ENCODE assay signal across 9 cellular contexts in the genomic region with DNA sequence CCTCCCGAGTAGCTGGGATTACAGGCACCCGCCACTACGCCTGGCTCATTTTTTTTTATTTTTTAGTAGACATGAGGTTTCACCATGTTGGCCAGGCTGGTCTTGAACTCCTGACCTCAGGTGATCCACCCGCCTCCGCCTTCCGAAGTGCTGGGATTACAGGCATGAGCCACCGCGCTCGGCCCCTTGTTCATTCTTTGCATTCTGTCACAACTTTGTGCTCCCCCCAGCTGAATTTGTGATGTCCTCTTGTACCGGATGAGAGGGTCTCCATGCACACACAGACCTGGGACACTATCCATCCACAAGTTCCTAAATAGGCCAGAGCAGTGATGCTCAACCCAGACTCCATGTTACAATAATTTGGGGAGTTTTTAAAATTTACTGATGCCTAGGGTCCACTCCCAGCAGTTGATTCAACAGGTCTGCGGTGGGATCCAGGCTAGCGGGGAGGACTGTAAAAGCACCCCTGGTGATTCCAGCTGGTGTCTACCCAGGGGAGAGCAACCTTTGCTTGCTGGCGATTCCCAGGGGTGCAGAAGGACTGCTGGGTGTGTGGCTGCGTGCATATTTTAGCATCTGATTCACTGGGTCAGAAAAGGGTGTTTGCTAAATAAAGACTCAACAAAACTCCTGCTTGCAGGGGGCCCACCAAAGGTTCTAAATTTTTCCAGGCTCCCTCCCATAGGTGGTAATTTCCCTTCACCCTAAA. TPM values are rescaled to one million over a fixed set of nuclear protein-coding genes. Genes with fewer than 3 reads are reported as not detected.
DNase-seq lines count a peak whose midpoint lies in the region; ATAC-seq and TF ChIP-seq lines count a peak whose summit lies in the region.
"Had no signal": no experiment of that assay in that cellular context is flagged by ENCODE, and none has a peak within 500 bp of the region (broad histone marks: within the 10 kb centered on the region; RNA-seq: fewer than 3 reads in every experiment).

No MANE protein-coding gene starts in this region.

- no peaks in the 10 kb centered on the region for H3K27me3 ChIP-seq in Peyer's patch
- H3K27me3 ChIP-seq in gastrocnemius medialis: no peaks in the 10 kb centered on the region

- in situ Hi-C loops in gastrocnemius medialis (cut with MboI; ENCODE audit: low sequenced_read_pairs in 4 of 4) (loop anchor here in 1 of 4 donors (10.0 kb wide), 1 partner anchor 205 kb away; no protein-coding TSS in a partner anchor), GM13977 (cut with MboI; ENCODE audit: low pct_unique_long_range_greater_than_20kb, low sequenced_read_pairs, unreplicated experiment) (loop anchor here (10.0 kb wide), 1 partner anchor 215 kb away; no protein-coding TSS in a partner anchor)

- H3K9me3 ChIP-seq in Peyer's patch: no peaks in the 10 kb centered on the region
- no peaks in the 10 kb centered on the region for H3K9me3 ChIP-seq in gastrocnemius medialis

- H3K4me1 ChIP-seq in Peyer's patch (peaks cover 3 to 57% (median 13%) of the 10 kb centered on the region in 4 donors), gastrocnemius medialis (peaks cover 24 to 48% of the 10 kb centered on the region in 2 donors)

- peak overlapping the region; percentile 43 to 92 (median 70) for H3K4me3 ChIP-seq in Peyer's patch
- H3K4me3 ChIP-seq in gastrocnemius medialis: peak overlapping the region; percentile 38 to 58 (median 52)

- ATAC-seq in gastrocnemius medialis (no peak), HG03039 (IDR thresholded peaks at IDR 0.05; ENCODE audit: unreplicated experiment) (no peak), HG02885 (IDR thresholded peaks at IDR 0.05; ENCODE audit: poor library complexity, unreplicated experiment) (no peak)

- TF ChIP-seq POLR2A in Peyer's patch (IDR thresholded peaks at IDR 0.05) (no peak), gastrocnemius medialis (IDR thresholded peaks at IDR 0.05) (no peak)

- H3K36me3 ChIP-seq in Peyer's patch: no peaks in the 10 kb centered on the region
- no peaks in the 10 kb centered on the region for H3K36me3 ChIP-seq in gastrocnemius medialis

- intact Hi-C loops in gastrocnemius medialis (cut with DNase I; ENCODE audit: low total_unique reads): no loop called here

- H3K27ac ChIP-seq in Peyer's patch (peak overlapping the region; percentile 91 to 99 (median 96)), gastrocnemius medialis (peak overlapping the region; percentile 89 to 98 (median 97))

- TF ChIP-seq CTCF in Peyer's patch (IDR thresholded peaks at IDR 0.05) (no peak), gastrocnemius medialis (IDR thresholded peaks at IDR 0.05 in 4 of 5, conservative IDR thresholded peaks at IDR 0.05 in 1 of 5) (no peak), GM13977 (IDR thresholded peaks at IDR 0.05; ENCODE audit: extremely low read depth, insufficient read depth, missing control alignments) (no peak)

- peak; percentile 55 for DNase-seq in GM03348 (ENCODE audit: low spot score)
- DNase-seq in Peyer's patch: no peak
- DNase-seq in fibroblast of gingiva (ENCODE audit: low read depth): peak; percentile 45
- no peak for DNase-seq in gastrocnemius medialis
- DNase-seq in GM13977 (ENCODE audit: low spot score): no peak
- DNase-seq in OCI-M2 (lab: John Stamatoyannopoulos, UW; ENCODE audit: unreplicated experiment): no peak
- DNase-seq: NCI-H187 treated with DMSO at 0.1 percent for 48 hours had no signal

RNA-seq across cellular contexts. Expression of a gene that starts 1.0 kb away (rescaled TPM):
- 10 to 100 TPM; 27.6 to 80.0 (median 29.4) TPM for total RNA-seq in Peyer's patch
- total RNA-seq in gastrocnemius medialis: 10 to 100 TPM; 13.3 to 22.5 (median 18.0) TPM

RNA-seq across cellular contexts. Expression of a gene that starts 5.9 kb away (rescaled TPM):
- total RNA-seq in Peyer's patch (under 1 TPM in 2 of 4 donors, not detected in 2; 0.27 to 0.38 TPM), gastrocnemius medialis (1 to 10 TPM in 1 of 4 donors, not detected in 3; 3.0 TPM)

RNA-seq across cellular contexts. Expression of a gene that starts 10.9 kb away (rescaled TPM):
- total RNA-seq in Peyer's patch (10 to 100 TPM; 19.1 to 45.4 (median 28.3) TPM), gastrocnemius medialis (10 to 100 TPM; 14.1 to 26.2 (median 23.1) TPM)

RNA-seq across cellular contexts. Expression of a gene that starts 11.0 kb away (rescaled TPM):
- total RNA-seq in Peyer's patch (10 to 100 TPM; 22.3 to 69.5 (median 38.6) TPM), gastrocnemius medialis (10 to 100 TPM; 13.3 to 19.9 (median 17.8) TPM)

RNA-seq across cellular contexts. Expression of a gene that starts 11.6 kb away (rescaled TPM):
- 10 to 100 TPM in 3 of 4 donors, 1 to 10 TPM in 1; 5.8 to 19.8 (median 17.5) TPM for total RNA-seq in Peyer's patch
- 10 to 100 TPM; 38.5 to 72.7 (median 51.5) TPM for total RNA-seq in gastrocnemius medialis

Comparison
In these comparisons a context has a peak if more than half of its experiments do, and no peak if none do; other contexts are left out.
1. DNase-seq: peak in GM03348 (single experiment) and fibroblast of gingiva (single experiment); none in Peyer's patch (0 of 3), gastrocnemius medialis (0 of 2), GM13977 (single experiment) and OCI-M2 (single experiment).